ENCODE assay signal across 6 cellular contexts in the genomic region with DNA sequence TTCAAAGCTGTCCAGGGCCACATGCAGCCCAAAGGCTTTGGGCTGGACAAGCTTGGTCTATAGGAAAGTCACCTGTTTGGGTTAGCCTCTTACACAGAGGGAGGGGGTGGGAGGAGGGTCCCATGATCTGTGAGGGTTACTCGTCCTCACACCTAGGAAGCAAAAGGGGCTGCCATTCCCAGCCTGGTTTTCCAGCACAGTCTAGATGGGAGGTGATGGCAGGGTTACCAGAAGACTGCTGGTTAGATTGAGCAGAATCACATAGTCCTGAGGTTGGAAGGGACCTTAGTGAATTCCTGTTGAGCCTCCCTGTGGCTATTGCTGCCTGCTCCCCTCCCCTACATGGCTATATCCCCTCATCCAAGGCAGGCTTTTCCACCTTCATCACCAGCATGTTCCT.
"Had no signal": no experiment of that assay in that cellular context is flagged by ENCODE, and none has a peak within 500 bp of the region (broad histone marks: within the 10 kb centered on the region; RNA-seq: fewer than 3 reads in every experiment).

No MANE protein-coding gene starts in this region.

- H3K4me3 Mint-ChIP-seq: GM23338, H9, IgD-negative memory B cell had no signal

- H3K4me1 Mint-ChIP-seq: GM23338 had no signal

- DNase-seq: H9, HCEC 1CT had no signal

- H3K27ac ChIP-seq: HL-60 had no signal

- H3K4me3 ChIP-seq: GM23338 had no signal

- ATAC-seq: GM23338, HepG2 had no signal

- H3K36me3 Mint-ChIP-seq: IgD-negative memory B cell had no signal

- H3K9me3 Mint-ChIP-seq: GM23338, H9, IgD-negative memory B cell had no signal

- H3K27ac Mint-ChIP-seq: GM23338, H9, IgD-negative memory B cell had no signal
